In the genomic region with DNA sequence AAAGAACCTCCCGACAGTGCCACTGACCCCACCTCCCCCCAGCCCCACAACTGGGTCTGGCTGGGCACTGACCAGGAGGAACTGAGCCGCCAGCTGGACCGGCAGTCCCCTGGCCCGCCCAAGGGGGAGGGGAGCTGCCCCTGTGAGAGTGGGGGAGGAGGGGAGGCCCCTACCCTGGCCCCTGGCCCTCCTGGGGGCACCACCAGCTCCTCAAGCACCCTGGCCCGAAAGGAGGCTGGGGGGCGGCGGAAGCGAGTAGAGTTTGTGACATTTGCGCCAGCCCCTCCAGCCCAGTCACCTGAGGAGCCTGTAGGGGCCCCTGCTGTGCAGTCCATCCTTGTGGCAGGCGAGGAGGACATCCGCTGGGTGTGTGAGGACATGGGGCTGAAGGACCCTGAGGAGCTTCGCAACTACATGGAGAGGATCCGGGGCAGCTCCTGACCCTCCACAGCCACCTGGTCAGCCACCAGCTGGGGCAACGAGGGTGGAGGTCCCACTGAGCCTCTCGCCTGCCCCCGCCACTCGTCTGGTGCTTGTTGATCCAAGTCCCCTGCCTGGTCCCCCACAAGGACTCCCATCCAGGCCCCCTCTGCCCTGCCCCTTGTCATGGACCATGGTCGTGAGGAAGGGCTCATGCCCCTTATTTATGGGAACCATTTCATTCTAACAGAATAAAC, we compare ENCODE assay signal across 2 cellular contexts.
TF ChIP-seq lines count a peak whose summit lies in the region.

No MANE protein-coding gene starts in this region.

TF ChIP-seq in HCT116, 20 proteins besides CTCF, POLR2A, EP300 and RAD21:
- no peak for TF ChIP-seq YY1 (IDR thresholded peaks at IDR 0.05; ENCODE audit: extremely low read depth, insufficient replicate concordance, low read depth, low read length)
- TF ChIP-seq, protein P1, sequence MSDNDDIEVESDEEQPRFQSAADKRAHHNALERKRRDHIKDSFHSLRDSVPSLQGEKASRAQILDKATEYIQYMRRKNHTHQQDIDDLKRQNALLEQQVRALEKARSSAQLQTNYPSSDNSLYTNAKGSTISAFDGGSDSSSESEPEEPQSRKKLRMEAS (IDR thresholded peaks at IDR 0.05): no peak
- TF ChIP-seq POLR2AphosphoS5 (IDR thresholded peaks at IDR 0.05; ENCODE audit: low read depth, low read length): no peak
- no peak for TF ChIP-seq EGR1 (IDR thresholded peaks at IDR 0.05; ENCODE audit: low read depth)
- no peak for TF ChIP-seq ZFX (IDR thresholded peaks at IDR 0.05)
- TF ChIP-seq, protein P2, sequence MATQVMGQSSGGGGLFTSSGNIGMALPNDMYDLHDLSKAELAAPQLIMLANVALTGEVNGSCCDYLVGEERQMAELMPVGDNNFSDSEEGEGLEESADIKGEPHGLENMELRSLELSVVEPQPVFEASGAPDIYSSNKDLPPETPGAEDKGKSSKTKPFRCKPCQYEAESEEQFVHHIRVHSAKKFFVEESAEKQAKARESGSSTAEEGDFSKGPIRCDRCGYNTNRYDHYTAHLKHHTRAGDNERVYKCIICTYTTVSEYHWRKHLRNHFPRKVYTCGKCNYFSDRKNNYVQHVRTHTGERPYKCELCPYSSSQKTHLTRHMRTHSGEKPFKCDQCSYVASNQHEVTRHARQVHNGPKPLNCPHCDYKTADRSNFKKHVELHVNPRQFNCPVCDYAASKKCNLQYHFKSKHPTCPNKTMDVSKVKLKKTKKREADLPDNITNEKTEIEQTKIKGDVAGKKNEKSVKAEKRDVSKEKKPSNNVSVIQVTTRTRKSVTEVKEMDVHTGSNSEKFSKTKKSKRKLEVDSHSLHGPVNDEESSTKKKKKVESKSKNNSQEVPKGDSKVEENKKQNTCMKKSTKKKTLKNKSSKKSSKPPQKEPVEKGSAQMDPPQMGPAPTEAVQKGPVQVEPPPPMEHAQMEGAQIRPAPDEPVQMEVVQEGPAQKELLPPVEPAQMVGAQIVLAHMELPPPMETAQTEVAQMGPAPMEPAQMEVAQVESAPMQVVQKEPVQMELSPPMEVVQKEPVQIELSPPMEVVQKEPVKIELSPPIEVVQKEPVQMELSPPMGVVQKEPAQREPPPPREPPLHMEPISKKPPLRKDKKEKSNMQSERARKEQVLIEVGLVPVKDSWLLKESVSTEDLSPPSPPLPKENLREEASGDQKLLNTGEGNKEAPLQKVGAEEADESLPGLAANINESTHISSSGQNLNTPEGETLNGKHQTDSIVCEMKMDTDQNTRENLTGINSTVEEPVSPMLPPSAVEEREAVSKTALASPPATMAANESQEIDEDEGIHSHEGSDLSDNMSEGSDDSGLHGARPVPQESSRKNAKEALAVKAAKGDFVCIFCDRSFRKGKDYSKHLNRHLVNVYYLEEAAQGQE (IDR thresholded peaks at IDR 0.05; ENCODE audit: low read depth): no peak
- no peak for TF ChIP-seq TCF7L2 (IDR thresholded peaks at IDR 0.05; ENCODE audit: borderline replicate concordance, extremely low read depth, insufficient read depth, insufficient read length)
- no peak for TF ChIP-seq SIN3A (IDR thresholded peaks at IDR 0.05; ENCODE audit: low read depth)
- no peak for TF ChIP-seq EZH2 (IDR thresholded peaks at IDR 0.05)
- no peak for TF ChIP-seq SP1 (IDR thresholded peaks at IDR 0.05; ENCODE audit: low read depth)
- no peak for TF ChIP-seq JUND (IDR thresholded peaks at IDR 0.05)
- TF ChIP-seq, protein P3, sequence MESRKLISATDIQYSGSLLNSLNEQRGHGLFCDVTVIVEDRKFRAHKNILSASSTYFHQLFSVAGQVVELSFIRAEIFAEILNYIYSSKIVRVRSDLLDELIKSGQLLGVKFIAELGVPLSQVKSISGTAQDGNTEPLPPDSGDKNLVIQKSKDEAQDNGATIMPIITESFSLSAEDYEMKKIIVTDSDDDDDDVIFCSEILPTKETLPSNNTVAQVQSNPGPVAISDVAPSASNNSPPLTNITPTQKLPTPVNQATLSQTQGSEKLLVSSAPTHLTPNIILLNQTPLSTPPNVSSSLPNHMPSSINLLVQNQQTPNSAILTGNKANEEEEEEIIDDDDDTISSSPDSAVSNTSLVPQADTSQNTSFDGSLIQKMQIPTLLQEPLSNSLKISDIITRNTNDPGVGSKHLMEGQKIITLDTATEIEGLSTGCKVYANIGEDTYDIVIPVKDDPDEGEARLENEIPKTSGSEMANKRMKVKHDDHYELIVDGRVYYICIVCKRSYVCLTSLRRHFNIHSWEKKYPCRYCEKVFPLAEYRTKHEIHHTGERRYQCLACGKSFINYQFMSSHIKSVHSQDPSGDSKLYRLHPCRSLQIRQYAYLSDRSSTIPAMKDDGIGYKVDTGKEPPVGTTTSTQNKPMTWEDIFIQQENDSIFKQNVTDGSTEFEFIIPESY (IDR thresholded peaks at IDR 0.05; ENCODE audit: extremely low read depth, insufficient replicate concordance, low read length): no peak
- TF ChIP-seq ZNF274 (IDR thresholded peaks at IDR 0.05; ENCODE audit: low read depth, low read length): no peak
- TF ChIP-seq FOSL1 (IDR thresholded peaks at IDR 0.05; ENCODE audit: low read depth): no peak
- TF ChIP-seq, protein P4, sequence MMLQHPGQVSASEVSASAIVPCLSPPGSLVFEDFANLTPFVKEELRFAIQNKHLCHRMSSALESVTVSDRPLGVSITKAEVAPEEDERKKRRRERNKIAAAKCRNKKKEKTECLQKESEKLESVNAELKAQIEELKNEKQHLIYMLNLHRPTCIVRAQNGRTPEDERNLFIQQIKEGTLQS (IDR thresholded peaks at IDR 0.05): no peak
- no peak for TF ChIP-seq ELF1 (IDR thresholded peaks at IDR 0.05; ENCODE audit: borderline replicate concordance, low read depth)
- TF ChIP-seq CEBPB (IDR thresholded peaks at IDR 0.05; ENCODE audit: low read depth): no peak
- TF ChIP-seq SRF (IDR thresholded peaks at IDR 0.05; ENCODE audit: low read depth): no peak

TF ChIP-seq in HepG2, 621 proteins besides CTCF, POLR2A, EP300 and RAD21:
- TF ChIP-seq KMT2A (CRISPR knock-in tag; IDR thresholded peaks at IDR 0.05): no peak
- TF ChIP-seq, protein P5, sequence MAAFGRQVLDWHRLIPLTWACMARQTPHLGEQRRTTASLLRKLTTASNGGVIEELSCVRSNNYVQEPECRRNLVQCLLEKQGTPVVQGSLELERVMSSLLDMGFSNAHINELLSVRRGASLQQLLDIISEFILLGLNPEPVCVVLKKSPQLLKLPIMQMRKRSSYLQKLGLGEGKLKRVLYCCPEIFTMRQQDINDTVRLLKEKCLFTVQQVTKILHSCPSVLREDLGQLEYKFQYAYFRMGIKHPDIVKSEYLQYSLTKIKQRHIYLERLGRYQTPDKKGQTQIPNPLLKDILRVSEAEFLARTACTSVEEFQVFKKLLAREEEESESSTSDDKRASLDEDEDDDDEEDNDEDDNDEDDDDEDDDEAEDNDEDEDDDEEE (CRISPR knock-in tag; IDR thresholded peaks at IDR 0.05): no peak
- TF ChIP-seq ERF (CRISPR knock-in tag; IDR thresholded peaks at IDR 0.05): no peak
- TF ChIP-seq, protein P6, sequence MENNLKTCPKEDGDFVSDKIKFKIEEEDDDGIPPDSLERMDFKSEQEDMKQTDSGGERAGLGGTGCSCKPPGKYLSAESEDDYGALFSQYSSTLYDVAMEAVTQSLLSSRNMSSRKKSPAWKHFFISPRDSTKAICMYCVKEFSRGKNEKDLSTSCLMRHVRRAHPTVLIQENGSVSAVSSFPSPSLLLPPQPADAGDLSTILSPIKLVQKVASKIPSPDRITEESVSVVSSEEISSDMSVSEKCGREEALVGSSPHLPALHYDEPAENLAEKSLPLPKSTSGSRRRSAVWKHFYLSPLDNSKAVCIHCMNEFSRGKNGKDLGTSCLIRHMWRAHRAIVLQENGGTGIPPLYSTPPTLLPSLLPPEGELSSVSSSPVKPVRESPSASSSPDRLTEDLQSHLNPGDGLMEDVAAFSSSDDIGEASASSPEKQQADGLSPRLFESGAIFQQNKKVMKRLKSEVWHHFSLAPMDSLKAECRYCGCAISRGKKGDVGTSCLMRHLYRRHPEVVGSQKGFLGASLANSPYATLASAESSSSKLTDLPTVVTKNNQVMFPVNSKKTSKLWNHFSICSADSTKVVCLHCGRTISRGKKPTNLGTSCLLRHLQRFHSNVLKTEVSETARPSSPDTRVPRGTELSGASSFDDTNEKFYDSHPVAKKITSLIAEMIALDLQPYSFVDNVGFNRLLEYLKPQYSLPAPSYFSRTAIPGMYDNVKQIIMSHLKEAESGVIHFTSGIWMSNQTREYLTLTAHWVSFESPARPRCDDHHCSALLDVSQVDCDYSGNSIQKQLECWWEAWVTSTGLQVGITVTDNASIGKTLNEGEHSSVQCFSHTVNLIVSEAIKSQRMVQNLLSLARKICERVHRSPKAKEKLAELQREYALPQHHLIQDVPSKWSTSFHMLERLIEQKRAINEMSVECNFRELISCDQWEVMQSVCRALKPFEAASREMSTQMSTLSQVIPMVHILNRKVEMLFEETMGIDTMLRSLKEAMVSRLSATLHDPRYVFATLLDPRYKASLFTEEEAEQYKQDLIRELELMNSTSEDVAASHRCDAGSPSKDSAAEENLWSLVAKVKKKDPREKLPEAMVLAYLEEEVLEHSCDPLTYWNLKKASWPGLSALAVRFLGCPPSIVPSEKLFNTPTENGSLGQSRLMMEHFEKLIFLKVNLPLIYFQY (CRISPR knock-in tag; IDR thresholded peaks at IDR 0.05; ENCODE audit: borderline replicate concordance): no peak
- TF ChIP-seq, protein P7, sequence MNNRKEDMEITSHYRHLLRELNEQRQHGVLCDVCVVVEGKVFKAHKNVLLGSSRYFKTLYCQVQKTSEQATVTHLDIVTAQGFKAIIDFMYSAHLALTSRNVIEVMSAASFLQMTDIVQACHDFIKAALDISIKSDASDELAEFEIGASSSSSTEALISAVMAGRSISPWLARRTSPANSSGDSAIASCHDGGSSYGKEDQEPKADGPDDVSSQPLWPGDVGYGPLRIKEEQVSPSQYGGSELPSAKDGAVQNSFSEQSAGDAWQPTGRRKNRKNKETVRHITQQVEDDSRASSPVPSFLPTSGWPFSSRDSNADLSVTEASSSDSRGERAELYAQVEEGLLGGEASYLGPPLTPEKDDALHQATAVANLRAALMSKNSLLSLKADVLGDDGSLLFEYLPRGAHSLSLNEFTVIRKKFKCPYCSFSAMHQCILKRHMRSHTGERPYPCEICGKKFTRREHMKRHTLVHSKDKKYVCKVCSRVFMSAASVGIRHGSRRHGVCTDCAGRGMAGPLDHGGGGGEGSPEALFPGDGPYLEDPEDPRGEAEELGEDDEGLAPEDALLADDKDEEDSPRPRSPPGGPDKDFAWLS (CRISPR knock-in tag; IDR thresholded peaks at IDR 0.05; ENCODE audit: borderline replicate concordance): no peak
- no peak for TF ChIP-seq THYN1 (CRISPR knock-in tag; IDR thresholded peaks at IDR 0.05; ENCODE audit: borderline replicate concordance, low read depth)
- TF ChIP-seq NONO (IDR thresholded peaks at IDR 0.05): no peak
- TF ChIP-seq NONO (CRISPR knock-in tag; conservative IDR thresholded peaks at IDR 0.05): no peak
- TF ChIP-seq, protein P8, sequence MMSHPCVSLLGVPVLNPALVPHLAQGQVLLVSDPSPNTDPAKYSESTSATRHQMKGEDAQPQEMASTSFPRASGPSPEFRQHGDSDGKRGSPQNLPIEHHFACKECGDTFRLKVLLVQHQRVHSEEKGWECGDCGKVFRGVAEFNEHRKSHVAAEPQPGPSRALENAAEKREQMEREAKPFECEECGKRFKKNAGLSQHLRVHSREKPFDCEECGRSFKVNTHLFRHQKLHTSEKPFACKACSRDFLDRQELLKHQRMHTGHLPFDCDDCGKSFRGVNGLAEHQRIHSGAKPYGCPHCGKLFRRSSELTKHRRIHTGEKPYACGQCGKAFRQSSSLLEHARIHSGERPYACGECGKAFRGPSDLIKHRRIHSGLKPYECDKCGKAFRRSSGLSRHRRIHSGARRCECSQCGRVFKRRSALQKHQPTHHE (CRISPR knock-in tag; IDR thresholded peaks at IDR 0.05; ENCODE audit: borderline replicate concordance): no peak
- TF ChIP-seq ZNF547 (CRISPR knock-in tag; IDR thresholded peaks at IDR 0.05): no peak
- TF ChIP-seq ZNF451 (CRISPR knock-in tag; IDR thresholded peaks at IDR 0.05): no peak
- TF ChIP-seq KAT2B (IDR thresholded peaks at IDR 0.05; ENCODE audit: borderline replicate concordance, low read depth, low read length): no peak
- TF ChIP-seq HNRNPLL (IDR thresholded peaks at IDR 0.05; ENCODE audit: low read depth, low read length, poor library complexity, severe bottlenecking): no peak
- TF ChIP-seq, protein P9, sequence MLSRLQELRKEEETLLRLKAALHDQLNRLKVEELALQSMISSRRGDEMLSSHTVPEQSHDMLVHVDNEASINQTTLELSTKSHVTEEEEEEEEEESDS (CRISPR knock-in tag; IDR thresholded peaks at IDR 0.05; ENCODE audit: borderline replicate concordance): no peak
- TF ChIP-seq ZNF670 (CRISPR knock-in tag; IDR thresholded peaks at IDR 0.05; ENCODE audit: borderline replicate concordance): no peak
- TF ChIP-seq, protein P10, sequence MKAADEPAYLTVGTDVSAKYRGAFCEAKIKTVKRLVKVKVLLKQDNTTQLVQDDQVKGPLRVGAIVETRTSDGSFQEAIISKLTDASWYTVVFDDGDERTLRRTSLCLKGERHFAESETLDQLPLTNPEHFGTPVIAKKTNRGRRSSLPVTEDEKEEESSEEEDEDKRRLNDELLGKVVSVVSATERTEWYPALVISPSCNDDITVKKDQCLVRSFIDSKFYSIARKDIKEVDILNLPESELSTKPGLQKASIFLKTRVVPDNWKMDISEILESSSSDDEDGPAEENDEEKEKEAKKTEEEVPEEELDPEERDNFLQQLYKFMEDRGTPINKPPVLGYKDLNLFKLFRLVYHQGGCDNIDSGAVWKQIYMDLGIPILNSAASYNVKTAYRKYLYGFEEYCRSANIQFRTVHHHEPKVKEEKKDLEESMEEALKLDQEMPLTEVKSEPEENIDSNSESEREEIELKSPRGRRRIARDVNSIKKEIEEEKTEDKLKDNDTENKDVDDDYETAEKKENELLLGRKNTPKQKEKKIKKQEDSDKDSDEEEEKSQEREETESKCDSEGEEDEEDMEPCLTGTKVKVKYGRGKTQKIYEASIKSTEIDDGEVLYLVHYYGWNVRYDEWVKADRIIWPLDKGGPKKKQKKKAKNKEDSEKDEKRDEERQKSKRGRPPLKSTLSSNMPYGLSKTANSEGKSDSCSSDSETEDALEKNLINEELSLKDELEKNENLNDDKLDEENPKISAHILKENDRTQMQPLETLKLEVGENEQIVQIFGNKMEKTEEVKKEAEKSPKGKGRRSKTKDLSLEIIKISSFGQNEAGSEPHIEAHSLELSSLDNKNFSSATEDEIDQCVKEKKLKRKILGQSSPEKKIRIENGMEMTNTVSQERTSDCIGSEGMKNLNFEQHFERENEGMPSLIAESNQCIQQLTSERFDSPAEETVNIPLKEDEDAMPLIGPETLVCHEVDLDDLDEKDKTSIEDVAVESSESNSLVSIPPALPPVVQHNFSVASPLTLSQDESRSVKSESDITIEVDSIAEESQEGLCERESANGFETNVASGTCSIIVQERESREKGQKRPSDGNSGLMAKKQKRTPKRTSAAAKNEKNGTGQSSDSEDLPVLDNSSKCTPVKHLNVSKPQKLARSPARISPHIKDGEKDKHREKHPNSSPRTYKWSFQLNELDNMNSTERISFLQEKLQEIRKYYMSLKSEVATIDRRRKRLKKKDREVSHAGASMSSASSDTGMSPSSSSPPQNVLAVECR (CRISPR knock-in tag; IDR thresholded peaks at IDR 0.05; ENCODE audit: borderline replicate concordance): no peak
